Comparison of ENCODE assay signal across 18 cellular contexts in the genomic region with DNA sequence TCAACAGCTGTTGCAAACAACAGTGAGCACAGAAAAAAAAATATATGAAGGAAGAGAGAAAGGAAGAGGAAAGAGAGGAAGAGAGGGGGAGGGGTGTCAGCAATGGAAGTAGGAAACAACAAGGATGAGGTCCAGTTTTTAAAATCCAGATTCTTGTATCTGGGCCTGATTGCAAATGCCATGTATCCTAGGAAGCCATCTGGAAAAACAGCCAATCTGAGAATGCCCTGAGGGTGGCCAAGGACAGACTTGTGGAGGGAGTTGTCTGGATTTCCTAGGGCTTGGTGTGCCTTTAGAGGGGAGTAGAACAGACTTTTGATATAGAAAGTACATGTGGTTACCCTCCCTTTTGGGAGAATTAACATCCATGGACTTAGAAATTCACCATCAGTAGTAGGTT. TPM values are rescaled to one million over a fixed set of nuclear protein-coding genes. Genes with fewer than 3 reads are reported as not detected.
A peak's percentile ranks its signal among the peaks of the same experiment; 100 is the strongest.
DNase-seq lines count a peak whose midpoint lies in the region; ATAC-seq and TF ChIP-seq lines count a peak whose summit lies in the region.
"Had no signal": no experiment of that assay in that cellular context is flagged by ENCODE, and none has a peak within 500 bp of the region (broad histone marks: within the 10 kb centered on the region; RNA-seq: fewer than 3 reads in every experiment).

No MANE protein-coding gene starts in this region.

- POLR2A ChIA-PET in PC-3 (lab: Charles Lee; ENCODE audit: unreplicated experiment) = interaction anchor here (0.6 kb wide), 1 partner anchor 49 kb away, joined by 3 read pairs; no protein-coding TSS in a partner anchor
- POLR2A ChIA-PET in naive thymus-derived CD8-positive, alpha-beta T cell (lab: Charles Lee) = no interaction called here

- no peaks in the 10 kb centered on the region for H3K9me3 Mint-ChIP-seq in naive thymus-derived CD8-positive, alpha-beta T cell
- H3K9me3 Mint-ChIP-seq: nephron progenitor cell had no signal

- CTCF ChIA-PET in PC-3 (lab: Charles Lee) = interaction anchor here (0.8 kb wide), 1 partner anchor 80 kb away, joined by 3 read pairs; no protein-coding TSS in a partner anchor

- H3K27me3 Mint-ChIP-seq in naive thymus-derived CD8-positive, alpha-beta T cell = no peaks in the 10 kb centered on the region

- H3K9me2 ChIP-seq in PC-3 (replicated peaks; ENCODE audit: low read length) = no peaks in the 10 kb centered on the region

- intact Hi-C loops in PC-3 (cut with micrococcal nuclease) = no loop called here
- intact Hi-C loops in sigmoid colon (cut with DNase I) = no loop called here
- intact Hi-C loops in posterior vena cava (cut with DNase I) = no loop called here

- H3K9me3 ChIP-seq in BLaER1 treated with 17β-estradiol and CSF1 and Interleukin-3, amounts not matched to agents 10 nM and 100 nM (replicated peaks in 1 of 11) = no peaks in the 10 kb centered on the region
- no peaks in the 10 kb centered on the region for H3K9me3 ChIP-seq in PC-3 (ENCODE audit: low read length)
- H3K9me3 ChIP-seq in sigmoid colon = no peaks in the 10 kb centered on the region
- H3K9me3 ChIP-seq: Caco-2, suprapubic skin had no signal

- no TSS peak for BruUV-seq in PC-3 (replicated peaks; lab: Mats Ljungman, UMichigan)

- H3F3A ChIP-seq in PC-3 (ENCODE audit: low read length, unreplicated experiment) = no peaks in the 10 kb centered on the region

- peaks cover 0 to 48% (median 31%) of the 10 kb centered on the region in 11 experiments; a peak in 16 of 22 replicates for H3K36me3 ChIP-seq in BLaER1 treated with 17β-estradiol and CSF1 and Interleukin-3, amounts not matched to agents 10 nM and 100 nM
- H3K36me3 ChIP-seq in PC-3 (ENCODE audit: low read depth, low read length) (no peaks in the 10 kb centered on the region), sigmoid colon (no peaks in the 10 kb centered on the region)
- H3K36me3 ChIP-seq: suprapubic skin had no signal

- peak; percentile 23 for DNase-seq in PC-3
- peak; percentile 18 for DNase-seq in fibroblast of gingiva (ENCODE audit: low read depth)
- no peak for DNase-seq in sigmoid colon
- no peak for DNase-seq in NCI-H1930 (lab: John Stamatoyannopoulos, UW)
- no peak for DNase-seq in activated naive CD4-positive, alpha-beta T cell treated with Interleukin-2 at 50 U/mL for 16 hours
- DNase-seq in posterior vena cava (ENCODE audit: low spot score) = no peak
- DNase-seq in naive thymus-derived CD8-positive, alpha-beta T cell = no peak
- DNase-seq: activated CD4-positive, alpha-beta T cell treated with anti-CD3 and anti-CD28 coated beads, Interleukin-2, amount 50 U/mL, for 48 hours; activated gamma-delta T cell treated with Interleukin-2 at 50 U/mL for 16 hours; Caco-2; effector CD8-positive, alpha-beta T cell; NCI-H1417 treated with DMSO at 0.1 percent for 48 hours; NCI-H2171; NCI-H774; stimulated activated CD4-positive, alpha-beta T cell treated with anti-CD3 and anti-CD28 coated beads, Interleukin-12 subunit alpha, Interleukin-12 subunit beta, amount 100 ng/mL, for 4 hours had no signal

- peaks cover 0 to 50% (median 14%) of the 10 kb centered on the region in 4 donors for H3K4me1 Mint-ChIP-seq in naive thymus-derived CD8-positive, alpha-beta T cell

- H3K4me2 ChIP-seq in BLaER1 treated with 17β-estradiol and CSF1 and Interleukin-3, amounts not matched to agents 10 nM and 100 nM = peak overlapping the region; percentile 53 to 91 (median 82)
- H3K4me2 ChIP-seq in PC-3 (ENCODE audit: low read length) = peak overlapping the region; percentile 62; the same call in 1 of the 2 replicates

- TF ChIP-seq EP300 in sigmoid colon (IDR thresholded peaks at IDR 0.05) = no peak

- no peak overlapping the region for H3K4me3 ChIP-seq in BLaER1 treated with 17β-estradiol and CSF1 and Interleukin-3, amounts not matched to agents 10 nM and 100 nM
- no peak overlapping the region for H3K4me3 ChIP-seq in PC-3 (ENCODE audit: low read length)
- H3K4me3 ChIP-seq in sigmoid colon = no peak overlapping the region
- H3K4me3 ChIP-seq: suprapubic skin had no signal

- peaks cover 0 to 1% (median 0%) of the 10 kb centered on the region in 3 donors for H3K36me3 Mint-ChIP-seq in naive thymus-derived CD8-positive, alpha-beta T cell

- 0 out of 2 replicates have a peak, but pooled peaks cover 6% of the 10 kb centered on the region for H3K79me2 ChIP-seq in PC-3 (ENCODE audit: low read length)

- H3K27me3 ChIP-seq in BLaER1 treated with 17β-estradiol and CSF1 and Interleukin-3, amounts not matched to agents 10 nM and 100 nM = no peaks in the 10 kb centered on the region
- H3K27me3 ChIP-seq in PC-3 (ENCODE audit: low read length) (no peaks in the 10 kb centered on the region), sigmoid colon (no peaks in the 10 kb centered on the region)
- H3K27me3 ChIP-seq: suprapubic skin had no signal

- peaks cover 0 to 92% (median 62%) of the 10 kb centered on the region in 11 experiments; a peak in 18 of 22 replicates for H4K20me1 ChIP-seq in BLaER1 treated with 17β-estradiol and CSF1 and Interleukin-3, amounts not matched to agents 10 nM and 100 nM
- H4K20me1 ChIP-seq in PC-3 (ENCODE audit: low read length) = no peaks in the 10 kb centered on the region

- ATAC-seq in PC-3 = peak; percentile 19
- no peak for ATAC-seq in naive thymus-derived CD8-positive, alpha-beta T cell

- TF ChIP-seq CTCF in PC-3 (conservative IDR thresholded peaks at IDR 0.05; ENCODE audit: low read depth, low read length) (no peak), sigmoid colon (IDR thresholded peaks at IDR 0.05) (no peak)

- H3K4me3 Mint-ChIP-seq in naive thymus-derived CD8-positive, alpha-beta T cell = no peak overlapping the region

- H3K9ac ChIP-seq in BLaER1 treated with 17β-estradiol and CSF1 and Interleukin-3, amounts not matched to agents 10 nM and 100 nM = peak overlapping the region in 7 of 11 experiments; percentile 9 to 63 (median 60); a peak in 11 of 22 replicates
- no peak overlapping the region for H3K9ac ChIP-seq in PC-3 (ENCODE audit: low read length)

- peaks cover 54 to 87% (median 79%) of the 10 kb centered on the region in 10 experiments for H3K4me1 ChIP-seq in BLaER1 treated with 17β-estradiol and CSF1 and Interleukin-3, amounts not matched to agents 10 nM and 100 nM
- peaks cover 24% of the 10 kb centered on the region for H3K4me1 ChIP-seq in PC-3 (ENCODE audit: insufficient read depth, low read length)
- peaks cover 0 to 30% (median 28%) of the 10 kb centered on the region in 4 donors for H3K4me1 ChIP-seq in sigmoid colon
- H3K4me1 ChIP-seq: Caco-2, suprapubic skin had no signal

- H3K27ac ChIP-seq in BLaER1 treated with 17β-estradiol and CSF1 and Interleukin-3, amounts not matched to agents 10 nM and 100 nM = peak overlapping the region in 8 of 11 experiments; percentile 44 to 91 (median 66); a peak in 17 of 22 replicates
- H3K27ac ChIP-seq in PC-3 (ENCODE audit: low read length) = peak overlapping the region; percentile 58
- H3K27ac ChIP-seq in sigmoid colon = peak overlapping the region in 3 of 4 donors; percentile 75 to 78 (median 77)
- H3K27ac ChIP-seq: suprapubic skin had no signal

- no peak for TF ChIP-seq POLR2A in sigmoid colon (IDR thresholded peaks at IDR 0.05)

- H3K27ac Mint-ChIP-seq in naive thymus-derived CD8-positive, alpha-beta T cell = peak overlapping the region in 1 of 10 donors; percentile 26

- H2AFZ ChIP-seq in PC-3 (ENCODE audit: low read length) = no peak overlapping the region

RNA-seq across cellular contexts. Expression of a gene that starts 47.1 kb away (rescaled TPM):
- total RNA-seq in PC-3 (2014; rRNA removed) (4.4 and 7.0 TPM in 2 replicates), sigmoid colon (10 to 100 TPM; 15.8 to 21.9 (median 19.2) TPM), posterior vena cava (10 to 100 TPM; 21.7 to 26.9 TPM)
- polyA plus RNA-seq in sigmoid colon = 1 to 10 TPM; 3.0 to 7.7 (median 3.5) TPM
- 10 to 100 TPM; 19.1 to 20.2 TPM for total RNA-seq in naive thymus-derived CD8-positive, alpha-beta T cell
- polyA plus RNA-seq in naive thymus-derived CD8-positive, alpha-beta T cell = 1 to 10 TPM; 1.6 to 2.7 (median 2.4) TPM

Comparison
In these comparisons a context has a peak if more than half of its experiments do, and no peak if none do; other contexts are left out.
1. DNase-seq: peak in PC-3 (single experiment) and fibroblast of gingiva (single experiment); none in sigmoid colon (single experiment), NCI-H1930 (0 of 2), activated naive CD4-positive, alpha-beta T cell treated with Interleukin-2 at 50 U/mL for 16 hours (single experiment), posterior vena cava (single experiment) and naive thymus-derived CD8-positive, alpha-beta T cell (0 of 10).
2. Peak in every context shown above with its lines, with median percentiles within 50 percentile points of each other: H3K27ac ChIP-seq.